13 cellular contexts compared by ENCODE assay signal in genomic region chr4:141645611-141646340, GRCh38. TPM values are rescaled to one million over a fixed set of nuclear protein-coding genes. Genes with fewer than 3 reads are reported as not detected.
DNase-seq lines count a peak whose midpoint lies in the region; ATAC-seq, FAIRE-seq and TF ChIP-seq lines count a peak whose summit lies in the region.
"Had no signal": no experiment of that assay in that cellular context is flagged by ENCODE, and none has a peak within 500 bp of the region (broad histone marks: within the 10 kb centered on the region; RNA-seq: fewer than 3 reads in every experiment).

No MANE protein-coding gene starts in this region.

- POLR2A ChIA-PET in GM12878 (lab: Charles Lee) = interaction anchor here (0.7 to 1.2 kb wide), 3 partner anchors 10 to 16 kb away, joined by 3 to 4 read pairs (median 3); partner anchors contain the start of gene IL15
- POLR2A ChIA-PET in CD8-positive, alpha-beta memory T cell (lab: Charles Lee) = no interaction called here

- in situ Hi-C loops in GM12878 (cut with MboI) = no loop called here

- no peak overlapping the region for H2BK5ac ChIP-seq in mesendoderm (ENCODE audit: low read length)

- CTCF ChIA-PET in GM12878 (lab: Yijun Ruan, JAX) = interaction anchor here (0.6 to 2.1 kb wide), 4 partner anchors 8 to 735 kb away, joined by 3 to 13 read pairs (median 4); partner anchors contain the start of gene IL15
- CTCF ChIA-PET in CD8-positive, alpha-beta memory T cell (lab: Charles Lee) = no interaction called here

- peak overlapping the region; percentile 27; the same call in 1 of the 2 replicates for H3K4me2 ChIP-seq in GM12878 (ENCODE audit: control insufficient read depth, insufficient read depth)
- no peak overlapping the region for H3K4me2 ChIP-seq in mesendoderm (ENCODE audit: low read length)

- H3K4ac ChIP-seq in mesendoderm (ENCODE audit: low read depth, low read length) = no peak overlapping the region

- no peak overlapping the region for H2AK5ac ChIP-seq in mesendoderm (ENCODE audit: low read length)

- H3K27me3 Mint-ChIP-seq in CD8-positive, alpha-beta memory T cell = no peaks in the 10 kb centered on the region

- SMC1A ChIA-PET in GM12878 (lab: Charles Lee; ENCODE audit: uncharacterized antibody, unreplicated experiment) = interaction anchor here (1.3 to 2.7 kb wide), 5 partner anchors 8 to 35 kb away, joined by 4 to 22 read pairs (median 9); partner anchors contain the start of gene IL15

- H4K20me1 ChIP-seq in GM12878 (ENCODE audit: control insufficient read depth, insufficient read depth) = no peaks in the 10 kb centered on the region

- H3K9ac ChIP-seq in GM12878 (ENCODE audit: control insufficient read depth, insufficient read depth, low read length) = no peak overlapping the region
- no peak overlapping the region for H3K9ac ChIP-seq in mesendoderm (ENCODE audit: low read length)

- peak; percentile 41 for DNase-seq in Daoy (ENCODE audit: low read depth)
- DNase-seq in HS-27A (ENCODE audit: low read depth) = peak; percentile 71
- DNase-seq in GM12878 (ENCODE audit: low read depth, low spot score) = no peak
- peak; percentile 38 for DNase-seq in mesendoderm
- no peak for DNase-seq in foreskin melanocyte
- no peak for DNase-seq in pons (ENCODE audit: low spot score)
- no peak for DNase-seq in CD8-positive, alpha-beta memory T cell
- DNase-seq: heart right ventricle, Peyer's patch, sigmoid colon had no signal

- no peak overlapping the region for H4K8ac ChIP-seq in mesendoderm (ENCODE audit: low read depth, low read length)

- no peaks in the 10 kb centered on the region for H3K27me3 ChIP-seq in GM12878 (replicated peaks in 1 of 2; ENCODE audit: control insufficient read depth in 2 of 2, insufficient read depth in 2 of 2, low read length in 1 of 2)
- H3K27me3 ChIP-seq in mesendoderm (ENCODE audit: insufficient read depth, low read length, poor library complexity) = no peaks in the 10 kb centered on the region
- H3K27me3 ChIP-seq in CD8-positive, alpha-beta memory T cell (ENCODE audit: insufficient read depth, low read length, poor library complexity, severe bottlenecking) = no peaks in the 10 kb centered on the region
- H3K27me3 ChIP-seq: heart right ventricle, Peyer's patch, sigmoid colon had no signal

- no peak overlapping the region for H3K4me3 Mint-ChIP-seq in CD8-positive, alpha-beta memory T cell
- H3K4me3 Mint-ChIP-seq: activated T-helper 1 cell treated with anti-CD3 and anti-CD28 coated beads, Interleukin-12 subunit alpha, Interleukin-12 subunit beta, Interleukin-2, Interleukin-4 antibody, amounts not matched to agents 30 ng/mL and 10 ng/mL and 1 ng/mL, durations not matched to agents 14 hours and 24 hours and 36 hours had no signal

- H2BK15ac ChIP-seq in mesendoderm (replicated peaks; ENCODE audit: low read depth) = no peak overlapping the region

- no peak overlapping the region for H3K18ac ChIP-seq in mesendoderm (ENCODE audit: low read length)

- no TSS peak for BruUV-seq in GM12878 (replicated peaks; lab: Mats Ljungman, UMichigan)

- TF ChIP-seq CTCF in GM12878 (IDR thresholded peaks at IDR 0.05 in 2 of 3, conservative IDR thresholded peaks at IDR 0.05 in 1 of 3; ENCODE audit: control insufficient read depth in 2 of 3, extremely low read depth in 1 of 3, insufficient read depth in 1 of 3, low read depth in 3 of 3, low read length in 3 of 3) = no peak

- no peaks in the 10 kb centered on the region for H3K79me1 ChIP-seq in mesendoderm (ENCODE audit: low read length)

- intact Hi-C loops in GM12878 (cut with micrococcal nuclease; ENCODE audit: unreplicated experiment) = no loop called here

- H3K4me3 ChIP-seq in GM12878 (no peak overlapping the region), mesendoderm (ENCODE audit: low read length) (no peak overlapping the region)
- H3K4me3 ChIP-seq in CD8-positive, alpha-beta memory T cell (ENCODE audit: low read length) = no peak overlapping the region
- H3K4me3 ChIP-seq: heart right ventricle, Peyer's patch, sigmoid colon had no signal

- no peak overlapping the region for H3K23ac ChIP-seq in mesendoderm (ENCODE audit: low read length)

- no peaks in the 10 kb centered on the region for H3K9me3 Mint-ChIP-seq in CD8-positive, alpha-beta memory T cell
- H3K9me3 Mint-ChIP-seq: activated T-helper 1 cell treated with anti-CD3 and anti-CD28 coated beads, Interleukin-12 subunit alpha, Interleukin-12 subunit beta, Interleukin-2, Interleukin-4 antibody, amounts not matched to agents 30 ng/mL and 10 ng/mL and 1 ng/mL, durations not matched to agents 14 hours and 24 hours and 36 hours had no signal

- no peak overlapping the region for H3K56ac ChIP-seq in mesendoderm (ENCODE audit: low read length)

- no peak overlapping the region for H3K27ac ChIP-seq in GM12878 (ENCODE audit: control insufficient read depth, insufficient read depth)
- no peak overlapping the region for H3K27ac ChIP-seq in mesendoderm (ENCODE audit: low read depth, low read length)
- no peak overlapping the region for H3K27ac ChIP-seq in CD8-positive, alpha-beta memory T cell (ENCODE audit: low read depth, low read length)
- H3K27ac ChIP-seq: Peyer's patch, sigmoid colon, VCaP had no signal

- no peak for FAIRE-seq in GM12878 (lab: Jason Lieb, UNC)

- H3K36me3 Mint-ChIP-seq in CD8-positive, alpha-beta memory T cell = peaks cover 0 to 3% (median 0%) of the 10 kb centered on the region in 3 donors

- H3K36me3 ChIP-seq in GM12878 (ENCODE audit: control insufficient read depth in 2 of 2, insufficient read depth in 2 of 2, low read length in 1 of 2) = no peaks in the 10 kb centered on the region; a peak in 1 of 4 replicates
- H3K36me3 ChIP-seq in mesendoderm (ENCODE audit: control insufficient read depth, insufficient read depth, low read length) = no peaks in the 10 kb centered on the region
- no peaks in the 10 kb centered on the region for H3K36me3 ChIP-seq in CD8-positive, alpha-beta memory T cell (ENCODE audit: insufficient read depth, low read length)
- H3K36me3 ChIP-seq: heart right ventricle, Peyer's patch, sigmoid colon had no signal

- 66% methylated on average over 3 of the region's 3 CpGs for WGBS in GM12878 (ENCODE audit: insufficient coverage, insufficient replicate concordance, low lambda C conversion rate, missing lambda C conversion rate)
- WGBS in mesendoderm (ENCODE audit: extremely low coverage, insufficient coverage, low lambda C conversion rate) = no CpG with 5 or more reads among the region's 3 CpGs

- H3K79me2 ChIP-seq in GM12878 (ENCODE audit: control insufficient read depth, insufficient read depth, low read length) (peaks cover 60% of the 10 kb centered on the region), mesendoderm (ENCODE audit: control insufficient read depth, insufficient read depth, low read length) (no peaks in the 10 kb centered on the region)

- TF ChIP-seq EP300 in GM12878 (IDR thresholded peaks at IDR 0.05; ENCODE audit: borderline replicate concordance in 1 of 2, control insufficient read depth in 1 of 2, low read depth in 2 of 2, low read length in 2 of 2) = no peak

- TF ChIP-seq POLR2A in GM12878 (IDR thresholded peaks at IDR 0.05; ENCODE audit: low read depth, low read length) = no peak

- ATAC-seq in GM12878 (peak; percentile 51), HG02885 (IDR thresholded peaks at IDR 0.05; ENCODE audit: poor library complexity, unreplicated experiment) (no peak)
- ATAC-seq: heart right ventricle had no signal

- TF ChIP-seq RAD21 in GM12878 (IDR thresholded peaks at IDR 0.05; ENCODE audit: insufficient read depth, low read depth, low read length) = no peak

- peak overlapping the region in 1 of 8 donors; percentile 9 for H3K27ac Mint-ChIP-seq in CD8-positive, alpha-beta memory T cell
- H3K27ac Mint-ChIP-seq: activated T-helper 1 cell treated with anti-CD3 and anti-CD28 coated beads, Interleukin-12 subunit alpha, Interleukin-12 subunit beta, Interleukin-2, Interleukin-4 antibody, amounts not matched to agents 30 ng/mL and 10 ng/mL and 1 ng/mL, durations not matched to agents 14 hours and 24 hours and 36 hours had no signal

- H3K9me3 ChIP-seq in GM12878 (replicated peaks; ENCODE audit: control insufficient read depth, insufficient read depth, low read length) = no peaks in the 10 kb centered on the region; the same call in 1 of the 3 replicates
- H3K9me3 ChIP-seq in CD8-positive, alpha-beta memory T cell (ENCODE audit: low read length) = no peaks in the 10 kb centered on the region
- H3K9me3 ChIP-seq: heart right ventricle, Peyer's patch, sigmoid colon had no signal

- RAD21 ChIA-PET in GM12878 (lab: Charles Lee; ENCODE audit: unreplicated experiment) = interaction anchor here (1.1 to 2.0 kb wide), 3 partner anchors 7 to 12 kb away, joined by 3 to 6 read pairs (median 4); no protein-coding TSS in a partner anchor

- no peak overlapping the region for H2BK120ac ChIP-seq in mesendoderm (ENCODE audit: low read depth, low read length)

- no peak overlapping the region for H2AFZ ChIP-seq in GM12878 (ENCODE audit: control insufficient read depth, low read depth, low read length)

- H3K4me1 Mint-ChIP-seq in CD8-positive, alpha-beta memory T cell = peaks cover 13 to 26% (median 24%) of the 10 kb centered on the region in 3 donors

- H3K4me1 ChIP-seq in GM12878 (ENCODE audit: control insufficient read depth, insufficient read depth, low read length) (peaks cover 3% of the 10 kb centered on the region; the same call in 1 of the 2 replicates), mesendoderm (ENCODE audit: control insufficient read depth, low read depth, low read length) (no peaks in the 10 kb centered on the region)
- no peaks in the 10 kb centered on the region for H3K4me1 ChIP-seq in CD8-positive, alpha-beta memory T cell (ENCODE audit: insufficient read depth, low read length)

- no peak overlapping the region for H4K5ac ChIP-seq in mesendoderm (ENCODE audit: low read length)

RNA-seq across cellular contexts. Expression of gene IL15, which starts 9.4 kb away (rescaled TPM):
- 1.5 and 3.4 TPM in 2 replicates for total RNA-seq in Daoy (2014; rRNA removed; shearing (Covaris generic))
- total RNA-seq in GM12878 (2013; cell fraction: nucleolus; rRNA removed) = 99.5 and 111 TPM in 2 replicates
- total RNA-seq in GM12878 (2014; rRNA removed) = 9.8 and 12.8 TPM in 2 replicates
- 7.1 and 9.2 TPM in 2 replicates for total RNA-seq in GM12878 (2014; rRNA removed; fragmentation: Illumina TruSeq; extraction: Trizol)
- 7.0 and 8.1 TPM in 2 replicates for total RNA-seq in GM12878 (2021)
- polyA plus RNA-seq in GM12878 (2011; ENCODE audit: low read depth) = 4.7 TPM
- 9.7 and 15.2 TPM in 2 replicates for polyA plus RNA-seq in GM12878 (2011; rRNA removed)
- 2.6 and 3.0 TPM in 2 replicates for polyA plus RNA-seq in GM12878 (2011; cell fraction: cytosol; rRNA removed)
- 16.0 and 16.7 TPM in 2 replicates for polyA plus RNA-seq in GM12878 (2011; cell fraction: nucleus; rRNA removed)
- 8.9 and 13.7 TPM in 2 replicates for polyA plus RNA-seq in GM12878 (2012)
- 6.4 and 9.3 TPM in 2 replicates for polyA plus RNA-seq in GM12878 (2014; fragmentation: Illumina TruSeq; extraction: Trizol)
- polyA plus RNA-seq in GM12878 (2014; fragmentation: Nextera tagmentation; extraction: Ambion mirVana) = 1 to 10 TPM; 6.0 to 7.3 TPM
- 9.0 and 9.2 TPM in 2 replicates for polyA plus RNA-seq in GM12878 (2014; rRNA removed)
- polyA plus RNA-seq in GM12878 (2016; fragmentation: Nextera tagmentation; extraction: Ambion mirVana) = 10 to 100 TPM; 10.6 to 11.4 TPM
- 5.2 and 5.3 TPM in 2 replicates for polyA minus RNA-seq in GM12878 (2011; rRNA and poly(A)+ RNA removed)
- 2.8 and 2.9 TPM in 2 replicates for polyA minus RNA-seq in GM12878 (2011; cell fraction: cytosol; rRNA and poly(A)+ RNA removed)
- polyA minus RNA-seq in GM12878 (2011; cell fraction: nucleus; rRNA and poly(A)+ RNA removed) = 19.3 and 29.9 TPM in 2 replicates
- polyA plus RNA-seq in mesendoderm (2013, experiment 1 of 2) = 0.81 TPM
- 0.69 TPM for polyA plus RNA-seq in mesendoderm (2013, experiment 2 of 2)
- 1 to 10 TPM in 1 of 2 experiments, under 1 TPM in 1; 0.70 to 1.0 TPM for total RNA-seq in CD8-positive, alpha-beta memory T cell
- 3.8 TPM for polyA plus RNA-seq in CD8-positive, alpha-beta memory T cell

Comparison
In these comparisons a context has a peak if more than half of its experiments do, and no peak if none do; other contexts are left out.
1. DNase-seq: peak in Daoy (single experiment), HS-27A (single experiment) and mesendoderm (single experiment); none in GM12878 (single experiment), foreskin melanocyte (single experiment), pons (single experiment) and CD8-positive, alpha-beta memory T cell (0 of 5).